1 cellular context compared by ENCODE assay signal in genomic region chr1:171485375-171486047, GRCh38.
A peak's percentile ranks its signal among the peaks of the same experiment; 100 is the strongest.
TF ChIP-seq lines count a peak whose summit lies in the region.

Gene PRRC2C, plus strand, starts transcription at chr1:171485530. Its CDS starts 26,559 bp downstream, at chr1:171512089.

TF ChIP-seq in HepG2, 621 proteins besides CTCF, POLR2A, EP300 and RAD21 (continued from another document and continues in another):
- TF ChIP-seq, protein P1, sequence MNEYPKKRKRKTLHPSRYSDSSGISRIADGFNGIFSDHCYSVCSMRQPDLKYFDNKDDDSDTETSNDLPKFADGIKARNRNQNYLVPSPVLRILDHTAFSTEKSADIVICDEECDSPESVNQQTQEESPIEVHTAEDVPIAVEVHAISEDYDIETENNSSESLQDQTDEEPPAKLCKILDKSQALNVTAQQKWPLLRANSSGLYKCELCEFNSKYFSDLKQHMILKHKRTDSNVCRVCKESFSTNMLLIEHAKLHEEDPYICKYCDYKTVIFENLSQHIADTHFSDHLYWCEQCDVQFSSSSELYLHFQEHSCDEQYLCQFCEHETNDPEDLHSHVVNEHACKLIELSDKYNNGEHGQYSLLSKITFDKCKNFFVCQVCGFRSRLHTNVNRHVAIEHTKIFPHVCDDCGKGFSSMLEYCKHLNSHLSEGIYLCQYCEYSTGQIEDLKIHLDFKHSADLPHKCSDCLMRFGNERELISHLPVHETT (CRISPR knock-in tag; conservative IDR thresholded peaks at IDR 0.05), result no peak
- TF ChIP-seq ZFP36L2 (CRISPR knock-in tag; IDR thresholded peaks at IDR 0.05) (no peak), NCOA2 (CRISPR knock-in tag; IDR thresholded peaks at IDR 0.05) (no peak), DR1 (CRISPR knock-in tag; IDR thresholded peaks at IDR 0.05) (no peak), ZNF549 (CRISPR knock-in tag; IDR thresholded peaks at IDR 0.05) (no peak), ZNF205 (CRISPR knock-in tag; IDR thresholded peaks at IDR 0.05) (no peak), ZNF766 (CRISPR knock-in tag; IDR thresholded peaks at IDR 0.05; ENCODE audit: borderline replicate concordance) (no peak), HMGA1 (CRISPR knock-in tag; conservative IDR thresholded peaks at IDR 0.05) (no peak), ZBTB7A (CRISPR knock-in tag; IDR thresholded peaks at IDR 0.05) (peak; percentile 79), SNRNP70 (IDR thresholded peaks at IDR 0.05; ENCODE audit: low read depth, low read length) (no peak), RARA (CRISPR knock-in tag; IDR thresholded peaks at IDR 0.05) (no peak; the same call in 1 of the 2 replicates), FOXM1 (CRISPR knock-in tag; IDR thresholded peaks at IDR 0.05) (no peak), ZMYM2 (CRISPR knock-in tag; IDR thresholded peaks at IDR 0.05) (no peak), ZNF260 (CRISPR knock-in tag; IDR thresholded peaks at IDR 0.05; ENCODE audit: borderline replicate concordance, low read depth) (no peak), JUNB (CRISPR knock-in tag; IDR thresholded peaks at IDR 0.05; ENCODE audit: borderline replicate concordance) (no peak), GRHL1 (CRISPR knock-in tag; conservative IDR thresholded peaks at IDR 0.05) (no peak), JUN (CRISPR knock-in tag; IDR thresholded peaks at IDR 0.05) (no peak), TBX2 (CRISPR knock-in tag; IDR thresholded peaks at IDR 0.05; ENCODE audit: borderline replicate concordance) (peak; percentile 80), ARID2 (CRISPR knock-in tag; IDR thresholded peaks at IDR 0.05; ENCODE audit: borderline replicate concordance) (0 out of 2 replicates have a peak, but pooled peaks have one; percentile 24), BRD4 (CRISPR knock-in tag; IDR thresholded peaks at IDR 0.05) (no peak), NCOA5 (CRISPR knock-in tag; IDR thresholded peaks at IDR 0.05) (no peak), ZHX1 (CRISPR knock-in tag; IDR thresholded peaks at IDR 0.05; ENCODE audit: low read depth) (peak; percentile 93), ZNF256 (CRISPR knock-in tag; conservative IDR thresholded peaks at IDR 0.05) (no peak), ZNF24 (IDR thresholded peaks at IDR 0.05) (no peak), PCBP2 (optimal IDR thresholded peaks at IDR 0.05; ENCODE audit: low read depth, low read length, poor library complexity, severe bottlenecking) (no peak), KDM2A (CRISPR knock-in tag; IDR thresholded peaks at IDR 0.05; ENCODE audit: borderline replicate concordance, low read depth) (peak; percentile 92; the same call in 1 of the 2 replicates), ZNF12 (CRISPR knock-in tag; IDR thresholded peaks at IDR 0.05) (no peak), TBP (CRISPR knock-in tag; IDR thresholded peaks at IDR 0.05) (no peak), ZNF839 (CRISPR knock-in tag; IDR thresholded peaks at IDR 0.05; ENCODE audit: borderline replicate concordance) (no peak), ZNF160 (CRISPR knock-in tag; IDR thresholded peaks at IDR 0.05) (no peak), ZNF235 (CRISPR knock-in tag; IDR thresholded peaks at IDR 0.05; ENCODE audit: borderline replicate concordance) (no peak), AGO1 (IDR thresholded peaks at IDR 0.05; ENCODE audit: low read depth, low read length, poor library complexity, severe bottlenecking) (no peak), ZKSCAN5 (CRISPR knock-in tag; IDR thresholded peaks at IDR 0.05) (no peak)
- TF ChIP-seq, protein P2, sequence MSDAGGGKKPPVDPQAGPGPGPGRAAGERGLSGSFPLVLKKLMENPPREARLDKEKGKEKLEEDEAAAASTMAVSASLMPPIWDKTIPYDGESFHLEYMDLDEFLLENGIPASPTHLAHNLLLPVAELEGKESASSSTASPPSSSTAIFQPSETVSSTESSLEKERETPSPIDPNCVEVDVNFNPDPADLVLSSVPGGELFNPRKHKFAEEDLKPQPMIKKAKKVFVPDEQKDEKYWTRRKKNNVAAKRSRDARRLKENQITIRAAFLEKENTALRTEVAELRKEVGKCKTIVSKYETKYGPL (CRISPR knock-in tag; IDR thresholded peaks at IDR 0.05), result no peak
- TF ChIP-seq, protein P3, sequence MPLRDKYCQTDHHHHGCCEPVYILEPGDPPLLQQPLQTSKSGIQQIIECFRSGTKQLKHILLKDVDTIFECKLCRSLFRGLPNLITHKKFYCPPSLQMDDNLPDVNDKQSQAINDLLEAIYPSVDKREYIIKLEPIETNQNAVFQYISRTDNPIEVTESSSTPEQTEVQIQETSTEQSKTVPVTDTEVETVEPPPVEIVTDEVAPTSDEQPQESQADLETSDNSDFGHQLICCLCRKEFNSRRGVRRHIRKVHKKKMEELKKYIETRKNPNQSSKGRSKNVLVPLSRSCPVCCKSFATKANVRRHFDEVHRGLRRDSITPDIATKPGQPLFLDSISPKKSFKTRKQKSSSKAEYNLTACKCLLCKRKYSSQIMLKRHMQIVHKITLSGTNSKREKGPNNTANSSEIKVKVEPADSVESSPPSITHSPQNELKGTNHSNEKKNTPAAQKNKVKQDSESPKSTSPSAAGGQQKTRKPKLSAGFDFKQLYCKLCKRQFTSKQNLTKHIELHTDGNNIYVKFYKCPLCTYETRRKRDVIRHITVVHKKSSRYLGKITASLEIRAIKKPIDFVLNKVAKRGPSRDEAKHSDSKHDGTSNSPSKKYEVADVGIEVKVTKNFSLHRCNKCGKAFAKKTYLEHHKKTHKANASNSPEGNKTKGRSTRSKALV (CRISPR knock-in tag; IDR thresholded peaks at IDR 0.05), result no peak
- TF ChIP-seq, protein P4, sequence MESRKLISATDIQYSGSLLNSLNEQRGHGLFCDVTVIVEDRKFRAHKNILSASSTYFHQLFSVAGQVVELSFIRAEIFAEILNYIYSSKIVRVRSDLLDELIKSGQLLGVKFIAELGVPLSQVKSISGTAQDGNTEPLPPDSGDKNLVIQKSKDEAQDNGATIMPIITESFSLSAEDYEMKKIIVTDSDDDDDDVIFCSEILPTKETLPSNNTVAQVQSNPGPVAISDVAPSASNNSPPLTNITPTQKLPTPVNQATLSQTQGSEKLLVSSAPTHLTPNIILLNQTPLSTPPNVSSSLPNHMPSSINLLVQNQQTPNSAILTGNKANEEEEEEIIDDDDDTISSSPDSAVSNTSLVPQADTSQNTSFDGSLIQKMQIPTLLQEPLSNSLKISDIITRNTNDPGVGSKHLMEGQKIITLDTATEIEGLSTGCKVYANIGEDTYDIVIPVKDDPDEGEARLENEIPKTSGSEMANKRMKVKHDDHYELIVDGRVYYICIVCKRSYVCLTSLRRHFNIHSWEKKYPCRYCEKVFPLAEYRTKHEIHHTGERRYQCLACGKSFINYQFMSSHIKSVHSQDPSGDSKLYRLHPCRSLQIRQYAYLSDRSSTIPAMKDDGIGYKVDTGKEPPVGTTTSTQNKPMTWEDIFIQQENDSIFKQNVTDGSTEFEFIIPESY (CRISPR knock-in tag; IDR thresholded peaks at IDR 0.05), result no peak
- TF ChIP-seq, protein P5, sequence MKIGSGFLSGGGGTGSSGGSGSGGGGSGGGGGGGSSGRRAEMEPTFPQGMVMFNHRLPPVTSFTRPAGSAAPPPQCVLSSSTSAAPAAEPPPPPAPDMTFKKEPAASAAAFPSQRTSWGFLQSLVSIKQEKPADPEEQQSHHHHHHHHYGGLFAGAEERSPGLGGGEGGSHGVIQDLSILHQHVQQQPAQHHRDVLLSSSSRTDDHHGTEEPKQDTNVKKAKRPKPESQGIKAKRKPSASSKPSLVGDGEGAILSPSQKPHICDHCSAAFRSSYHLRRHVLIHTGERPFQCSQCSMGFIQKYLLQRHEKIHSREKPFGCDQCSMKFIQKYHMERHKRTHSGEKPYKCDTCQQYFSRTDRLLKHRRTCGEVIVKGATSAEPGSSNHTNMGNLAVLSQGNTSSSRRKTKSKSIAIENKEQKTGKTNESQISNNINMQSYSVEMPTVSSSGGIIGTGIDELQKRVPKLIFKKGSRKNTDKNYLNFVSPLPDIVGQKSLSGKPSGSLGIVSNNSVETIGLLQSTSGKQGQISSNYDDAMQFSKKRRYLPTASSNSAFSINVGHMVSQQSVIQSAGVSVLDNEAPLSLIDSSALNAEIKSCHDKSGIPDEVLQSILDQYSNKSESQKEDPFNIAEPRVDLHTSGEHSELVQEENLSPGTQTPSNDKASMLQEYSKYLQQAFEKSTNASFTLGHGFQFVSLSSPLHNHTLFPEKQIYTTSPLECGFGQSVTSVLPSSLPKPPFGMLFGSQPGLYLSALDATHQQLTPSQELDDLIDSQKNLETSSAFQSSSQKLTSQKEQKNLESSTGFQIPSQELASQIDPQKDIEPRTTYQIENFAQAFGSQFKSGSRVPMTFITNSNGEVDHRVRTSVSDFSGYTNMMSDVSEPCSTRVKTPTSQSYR (CRISPR knock-in tag; IDR thresholded peaks at IDR 0.05; ENCODE audit: borderline replicate concordance), result no peak
- TF ChIP-seq, protein P6, sequence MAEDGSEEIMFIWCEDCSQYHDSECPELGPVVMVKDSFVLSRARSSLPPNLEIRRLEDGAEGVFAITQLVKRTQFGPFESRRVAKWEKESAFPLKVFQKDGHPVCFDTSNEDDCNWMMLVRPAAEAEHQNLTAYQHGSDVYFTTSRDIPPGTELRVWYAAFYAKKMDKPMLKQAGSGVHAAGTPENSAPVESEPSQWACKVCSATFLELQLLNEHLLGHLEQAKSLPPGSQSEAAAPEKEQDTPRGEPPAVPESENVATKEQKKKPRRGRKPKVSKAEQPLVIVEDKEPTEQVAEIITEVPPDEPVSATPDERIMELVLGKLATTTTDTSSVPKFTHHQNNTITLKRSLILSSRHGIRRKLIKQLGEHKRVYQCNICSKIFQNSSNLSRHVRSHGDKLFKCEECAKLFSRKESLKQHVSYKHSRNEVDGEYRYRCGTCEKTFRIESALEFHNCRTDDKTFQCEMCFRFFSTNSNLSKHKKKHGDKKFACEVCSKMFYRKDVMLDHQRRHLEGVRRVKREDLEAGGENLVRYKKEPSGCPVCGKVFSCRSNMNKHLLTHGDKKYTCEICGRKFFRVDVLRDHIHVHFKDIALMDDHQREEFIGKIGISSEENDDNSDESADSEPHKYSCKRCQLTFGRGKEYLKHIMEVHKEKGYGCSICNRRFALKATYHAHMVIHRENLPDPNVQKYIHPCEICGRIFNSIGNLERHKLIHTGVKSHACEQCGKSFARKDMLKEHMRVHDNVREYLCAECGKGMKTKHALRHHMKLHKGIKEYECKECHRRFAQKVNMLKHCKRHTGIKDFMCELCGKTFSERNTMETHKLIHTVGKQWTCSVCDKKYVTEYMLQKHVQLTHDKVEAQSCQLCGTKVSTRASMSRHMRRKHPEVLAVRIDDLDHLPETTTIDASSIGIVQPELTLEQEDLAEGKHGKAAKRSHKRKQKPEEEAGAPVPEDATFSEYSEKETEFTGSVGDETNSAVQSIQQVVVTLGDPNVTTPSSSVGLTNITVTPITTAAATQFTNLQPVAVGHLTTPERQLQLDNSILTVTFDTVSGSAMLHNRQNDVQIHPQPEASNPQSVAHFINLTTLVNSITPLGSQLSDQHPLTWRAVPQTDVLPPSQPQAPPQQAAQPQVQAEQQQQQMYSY (CRISPR knock-in tag; IDR thresholded peaks at IDR 0.05), result no peak
- TF ChIP-seq, protein P7, sequence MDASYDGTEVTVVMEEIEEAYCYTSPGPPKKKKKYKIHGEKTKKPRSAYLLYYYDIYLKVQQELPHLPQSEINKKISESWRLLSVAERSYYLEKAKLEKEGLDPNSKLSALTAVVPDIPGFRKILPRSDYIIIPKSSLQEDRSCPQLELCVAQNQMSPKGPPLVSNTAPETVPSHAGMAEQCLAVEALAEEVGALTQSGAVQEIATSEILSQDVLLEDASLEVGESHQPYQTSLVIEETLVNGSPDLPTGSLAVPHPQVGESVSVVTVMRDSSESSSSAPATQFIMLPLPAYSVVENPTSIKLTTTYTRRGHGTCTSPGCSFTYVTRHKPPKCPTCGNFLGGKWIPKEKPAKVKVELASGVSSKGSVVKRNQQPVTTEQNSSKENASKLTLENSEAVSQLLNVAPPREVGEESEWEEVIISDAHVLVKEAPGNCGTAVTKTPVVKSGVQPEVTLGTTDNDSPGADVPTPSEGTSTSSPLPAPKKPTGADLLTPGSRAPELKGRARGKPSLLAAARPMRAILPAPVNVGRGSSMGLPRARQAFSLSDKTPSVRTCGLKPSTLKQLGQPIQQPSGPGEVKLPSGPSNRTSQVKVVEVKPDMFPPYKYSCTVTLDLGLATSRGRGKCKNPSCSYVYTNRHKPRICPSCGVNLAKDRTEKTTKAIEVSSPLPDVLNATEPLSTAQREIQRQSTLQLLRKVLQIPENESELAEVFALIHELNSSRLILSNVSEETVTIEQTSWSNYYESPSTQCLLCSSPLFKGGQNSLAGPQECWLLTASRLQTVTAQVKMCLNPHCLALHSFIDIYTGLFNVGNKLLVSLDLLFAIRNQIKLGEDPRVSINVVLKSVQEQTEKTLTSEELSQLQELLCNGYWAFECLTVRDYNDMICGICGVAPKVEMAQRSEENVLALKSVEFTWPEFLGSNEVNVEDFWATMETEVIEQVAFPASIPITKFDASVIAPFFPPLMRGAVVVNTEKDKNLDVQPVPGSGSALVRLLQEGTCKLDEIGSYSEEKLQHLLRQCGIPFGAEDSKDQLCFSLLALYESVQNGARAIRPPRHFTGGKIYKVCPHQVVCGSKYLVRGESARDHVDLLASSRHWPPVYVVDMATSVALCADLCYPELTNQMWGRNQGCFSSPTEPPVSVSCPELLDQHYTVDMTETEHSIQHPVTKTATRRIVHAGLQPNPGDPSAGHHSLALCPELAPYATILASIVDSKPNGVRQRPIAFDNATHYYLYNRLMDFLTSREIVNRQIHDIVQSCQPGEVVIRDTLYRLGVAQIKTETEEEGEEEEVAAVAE (CRISPR knock-in tag; IDR thresholded peaks at IDR 0.05; ENCODE audit: borderline replicate concordance), result peak; percentile 42; the same call in 1 of the 2 replicates
